Comparison of ENCODE assay signal across 26 cellular contexts in genomic region chr1:163213626-163214025, GRCh38.
"Had no signal": no experiment of that assay in that cellular context is flagged by ENCODE, and none has a peak within 500 bp of the region (broad histone marks: within the 10 kb centered on the region; RNA-seq: fewer than 3 reads in every experiment).

No MANE protein-coding gene starts in this region.

- H3K27me3 ChIP-seq: body of pancreas, dorsolateral prefrontal cortex, gastrocnemius medialis, heart left ventricle had no signal

- H3K9me3 ChIP-seq: body of pancreas, gastrocnemius medialis, heart left ventricle had no signal

- H3K27ac ChIP-seq: body of pancreas, coronary artery, dorsolateral prefrontal cortex, epithelial cell of prostate, foreskin keratinocyte, gastrocnemius medialis had no signal

- ATAC-seq: activated CD4-positive, alpha-beta T cell treated with anti-CD3 and anti-CD28 coated beads for 36 hours; activated CD8-positive, alpha-beta T cell treated with anti-CD3 and anti-CD28 coated beads for 36 hours; activated T-cell treated with anti-CD3 and anti-CD28 coated beads, Interleukin-2, amount 50 U/mL, for 4 hours; activated T-helper 17 cell treated with anti-CD3 and anti-CD28 coated beads, Interleukin-2, amount 50 U/mL, for 72 hours; body of pancreas; foreskin keratinocyte; gastrocnemius medialis; heart left ventricle had no signal

- DNase-seq: activated CD4-positive, alpha-beta T cell treated with anti-CD3 and anti-CD28 coated beads for 36 hours; activated CD4-positive, alpha-beta T cell treated with anti-CD3 and anti-CD28 coated beads, Interleukin-2, amount 10 ng/mL, durations not matched to agents 7 days and 5 days; activated CD4-positive, alpha-beta T cell treated with anti-CD3 and anti-CD28 coated beads, Interleukin-2, amount 50 U/mL, for 4 hours; activated CD4-positive, CD25-positive, alpha-beta regulatory T cell; activated CD4-positive, CD25-positive, alpha-beta regulatory T cell treated with anti-CD3 and anti-CD28 coated beads, Interleukin-2, amount 50 U/mL, for 72 hours; activated CD8-positive, alpha-beta memory T cell treated with anti-CD3 and anti-CD28 coated beads for 24 hours; activated CD8-positive, alpha-beta T cell treated with anti-CD3 and anti-CD28 coated beads for 36 hours; activated effector memory CD4-positive, alpha-beta T cell treated with Interleukin-2 at 50 U/mL for 16 hours; activated gamma-delta T cell treated with Interleukin-2 at 50 U/mL for 16 hours; activated naive CD4-positive, alpha-beta T cell treated with anti-CD3 and anti-CD28 coated beads, Interleukin-2, amount 50 U/mL, for 16 hours; activated naive CD4-positive, alpha-beta T cell treated with Interleukin-2 at 50 U/mL for 16 hours; activated T-cell treated with anti-CD3 and anti-CD28 coated beads, Interleukin-2, amount 50 U/mL, for 4 hours; amygdala; aorta; body of pancreas; dorsolateral prefrontal cortex; effector memory CD4-positive, alpha-beta T cell; endodermal cell; foreskin keratinocyte; gastrocnemius medialis; glutamatergic neuron; heart left ventricle; T-helper 2 cell had no signal

- H3K4me1 ChIP-seq: body of pancreas, foreskin keratinocyte, gastrocnemius medialis, heart left ventricle had no signal

- H3K4me3 ChIP-seq: body of pancreas, coronary artery, dorsolateral prefrontal cortex, gastrocnemius medialis, heart left ventricle had no signal

- H3K36me3 ChIP-seq: gastrocnemius medialis, heart left ventricle had no signal
